16 cellular contexts compared by ENCODE assay signal in genomic region chr18:79375441-79375840, GRCh38. TPM values are rescaled to one million over a fixed set of nuclear protein-coding genes. Genes with fewer than 3 reads are reported as not detected.
DNase-seq lines count a peak whose midpoint lies in the region; ATAC-seq and TF ChIP-seq lines count a peak whose summit lies in the region.
"Had no signal": no experiment of that assay in that cellular context is flagged by ENCODE, and none has a peak within 500 bp of the region (broad histone marks: within the 10 kb centered on the region; RNA-seq: fewer than 3 reads in every experiment).

No MANE protein-coding gene starts in this region.

- H3K27ac Mint-ChIP-seq in activated T-helper 17 cell treated with anti-CD3 and anti-CD28 coated beads, Interleukin-2, amount 50 U/mL, for 72 hours = peak overlapping the region; percentile 62
- H3K27ac Mint-ChIP-seq in activated T-cell treated with anti-CD3 and anti-CD28 coated beads, Interleukin-2, amount 50 U/mL, for 72 hours = no peak overlapping the region

- H3K27me3 ChIP-seq in heart right ventricle (no peaks in the 10 kb centered on the region), body of pancreas (no peaks in the 10 kb centered on the region)
- H3K27me3 ChIP-seq: BE2C had no signal

- TF ChIP-seq POLR2A in body of pancreas (IDR thresholded peaks at IDR 0.05) = no peak

- no peaks in the 10 kb centered on the region for H3K9me3 Mint-ChIP-seq in activated T-helper 17 cell treated with anti-CD3 and anti-CD28 coated beads, Interleukin-2, amount 50 U/mL, for 72 hours
- H3K9me3 Mint-ChIP-seq in activated T-cell treated with anti-CD3 and anti-CD28 coated beads, Interleukin-2, amount 50 U/mL, for 72 hours = no peaks in the 10 kb centered on the region
- H3K9me3 Mint-ChIP-seq: CD4-positive, alpha-beta memory T cell had no signal

- H3K27me3 Mint-ChIP-seq in activated T-helper 17 cell treated with anti-CD3 and anti-CD28 coated beads, Interleukin-2, amount 50 U/mL, for 72 hours = no peaks in the 10 kb centered on the region
- no peaks in the 10 kb centered on the region for H3K27me3 Mint-ChIP-seq in activated T-cell treated with anti-CD3 and anti-CD28 coated beads, Interleukin-2, amount 50 U/mL, for 72 hours (ENCODE audit: low read depth)
- H3K27me3 Mint-ChIP-seq: CD4-positive, alpha-beta memory T cell had no signal

- H3K4me3 Mint-ChIP-seq in activated T-helper 17 cell treated with anti-CD3 and anti-CD28 coated beads, Interleukin-2, amount 50 U/mL, for 72 hours = no peak overlapping the region
- H3K4me3 Mint-ChIP-seq in activated T-cell treated with anti-CD3 and anti-CD28 coated beads, Interleukin-2, amount 50 U/mL, for 72 hours = no peak overlapping the region
- H3K4me3 Mint-ChIP-seq: CD4-positive, alpha-beta memory T cell had no signal

- H3K36me3 ChIP-seq in heart right ventricle (peaks cover 0 to 62% (median 8%) of the 10 kb centered on the region in 9 donors), body of pancreas (replicated peaks in 1 of 2; ENCODE audit: insufficient read depth in 1 of 2, low read depth in 2 of 2) (peaks cover 0 to 7% of the 10 kb centered on the region in 2 donors)
- H3K36me3 ChIP-seq: BE2C had no signal

- 92 to 93% methylated on average over 4 of the region's 4 CpGs for WGBS in heart right ventricle, 2 donors
- 91 to 95% methylated on average over 4 of the region's 4 CpGs for WGBS in body of pancreas, 2 donors

- H3K9me3 ChIP-seq in heart right ventricle = no peaks in the 10 kb centered on the region
- H3K9me3 ChIP-seq in body of pancreas = no peaks in the 10 kb centered on the region
- H3K9me3 ChIP-seq: A549, BE2C had no signal

- no peak overlapping the region for H3K4me3 ChIP-seq in heart right ventricle
- no peak overlapping the region for H3K4me3 ChIP-seq in body of pancreas
- H3K4me3 ChIP-seq: A549, GM23248 had no signal

- ATAC-seq in heart right ventricle (no peak), body of pancreas (no peak), GM21723 (IDR thresholded peaks at IDR 0.05; ENCODE audit: unreplicated experiment) (no peak)
- ATAC-seq in activated T-helper 17 cell treated with anti-CD3 and anti-CD28 coated beads, Interleukin-2, amount 50 U/mL, for 72 hours (replicated peaks) = no peak
- ATAC-seq in activated T-cell treated with anti-CD3 and anti-CD28 coated beads, Interleukin-2, amount 50 U/mL, for 72 hours (replicated peaks in 1 of 2) = no peak
- ATAC-seq: A549, HCT116 had no signal

- TF ChIP-seq CTCF in heart right ventricle (IDR thresholded peaks at IDR 0.05) = no peak
- no peak for TF ChIP-seq CTCF in body of pancreas (IDR thresholded peaks at IDR 0.05)

- intact Hi-C loops in cardiac septum (cut with DNase I) (no loop called here), heart right ventricle (cut with DNase I) (loop anchor here in 1 of 10 donors (10.0 kb wide), 1 partner anchor 779 kb away; no protein-coding TSS in a partner anchor), body of pancreas (cut with DNase I) (no loop called here)

- H3K27ac ChIP-seq in heart right ventricle (no peak overlapping the region), body of pancreas (no peak overlapping the region)
- H3K27ac ChIP-seq: A549, C4-2B, GM23248 had no signal

- peaks cover 0 to 9% (median 4%) of the 10 kb centered on the region in 9 donors for H3K4me1 ChIP-seq in heart right ventricle
- no peaks in the 10 kb centered on the region for H3K4me1 ChIP-seq in body of pancreas
- H3K4me1 ChIP-seq: A549, BE2C had no signal

- peaks cover 25% of the 10 kb centered on the region for H3K36me3 Mint-ChIP-seq in activated T-helper 17 cell treated with anti-CD3 and anti-CD28 coated beads, Interleukin-2, amount 50 U/mL, for 72 hours (ENCODE audit: low read depth)
- peaks cover 0 to 7% of the 10 kb centered on the region in 2 donors for H3K36me3 Mint-ChIP-seq in activated T-cell treated with anti-CD3 and anti-CD28 coated beads, Interleukin-2, amount 50 U/mL, for 72 hours (ENCODE audit: insufficient read depth in 2 of 2)

- peaks cover 19% of the 10 kb centered on the region for H3K4me1 Mint-ChIP-seq in activated T-helper 17 cell treated with anti-CD3 and anti-CD28 coated beads, Interleukin-2, amount 50 U/mL, for 72 hours
- H3K4me1 Mint-ChIP-seq in activated T-cell treated with anti-CD3 and anti-CD28 coated beads, Interleukin-2, amount 50 U/mL, for 72 hours (ENCODE audit: low read depth) = peaks cover 34% of the 10 kb centered on the region

- DNase-seq in cardiac septum (ENCODE audit: low spot score) (peak; percentile 43), heart right ventricle (no peak), mesenteric fat pad (ENCODE audit: low spot score) (peak; percentile 51), body of pancreas (no peak)
- no peak for DNase-seq in activated T-cell treated with anti-CD3 and anti-CD28 coated beads, Interleukin-2, amount 50 U/mL, for 72 hours
- DNase-seq: BE2C; CD4-positive, alpha-beta memory T cell; DMS153; DMS79 treated with DMSO at 0.1 percent for 48 hours; EL; GM23248 had no signal

RNA-seq across cellular contexts. Expression of gene NFATC1, which starts 20.3 kb away (rescaled TPM):
- total RNA-seq in cardiac septum (16.4 TPM), heart right ventricle (10 to 100 TPM; 14.0 to 23.8 (median 19.0) TPM), mesenteric fat pad (35.4 TPM), body of pancreas (1 to 10 TPM; 5.2 to 5.9 TPM)
- polyA plus RNA-seq in heart right ventricle = 10 to 100 TPM in 1 of 2 donors, 1 to 10 TPM in 1; 6.3 to 12.0 TPM
- 10 to 100 TPM; 20.3 to 79.3 TPM for total RNA-seq in activated T-helper 17 cell treated with anti-CD3 and anti-CD28 coated beads, Interleukin-2, amount 50 U/mL, for 72 hours
- 10 to 100 TPM; 70.4 to 86.0 TPM for total RNA-seq in activated T-cell treated with anti-CD3 and anti-CD28 coated beads, Interleukin-2, amount 50 U/mL, for 72 hours

Comparison
In these comparisons a context has a peak if more than half of its experiments do, and no peak if none do; other contexts are left out.
1. DNase-seq: peak in cardiac septum (single experiment) and mesenteric fat pad (single experiment); none in heart right ventricle (0 of 2), body of pancreas (0 of 4) and activated T-cell treated with anti-CD3 and anti-CD28 coated beads, Interleukin-2, amount 50 U/mL, for 72 hours (0 of 2).